Comparison of ENCODE assay signal across 24 cellular contexts in genomic region chr13:33796095-33796494, GRCh38.
"Had no signal": no experiment of that assay in that cellular context is flagged by ENCODE, and none has a peak within 500 bp of the region (broad histone marks: within the 10 kb centered on the region; RNA-seq: fewer than 3 reads in every experiment).

No MANE protein-coding gene starts in this region.

- FAIRE-seq: kidney, pancreas, small intestine, urothelium cell line had no signal

- H3K27ac ChIP-seq: left lung, lower lobe of right lung, pancreas, prostate gland, spleen, suprapubic skin, thoracic aorta, tibial artery, upper lobe of right lung had no signal

- H3K36me3 ChIP-seq: left lung, lower lobe of right lung, pancreas, prostate gland, sigmoid colon, spleen, suprapubic skin, thoracic aorta, tibial artery, upper lobe of right lung had no signal

- H3K4me1 ChIP-seq: pancreas, prostate gland, upper lobe of right lung had no signal

- DNase-seq: hippocampal formation; left colon; left lung; lower lobe of right lung; mesenchymal stem cell; naive thymus-derived CD8-positive, alpha-beta T cell; nucleus accumbens; pancreas; retina; right cardiac atrium; sigmoid colon; small intestine; spleen; stimulated activated CD4-positive, alpha-beta T cell treated with anti-CD3 and anti-CD28 coated beads, Interleukin-4, amount 100 ng/mL, for 24 hours; stimulated activated naive CD4-positive, alpha-beta T cell; tibial artery; trophoblast cell; upper lobe of right lung had no signal

- ATAC-seq: left colon; left lung; lower lobe of right lung; naive thymus-derived CD8-positive, alpha-beta T cell; pancreas; right cardiac atrium; stimulated activated effector memory CD8-positive, alpha-beta T cell treated with anti-CD3 and anti-CD28 coated beads, Interleukin-12 subunit alpha, Interleukin-12 subunit beta, amount 100 ng/mL, for 72 hours; upper lobe of right lung had no signal

- H3K9me3 ChIP-seq: left lung, lower lobe of right lung, pancreas, prostate gland, sigmoid colon, suprapubic skin, tibial artery, upper lobe of right lung had no signal

- H3K27me3 ChIP-seq: left lung, pancreas, sigmoid colon, spleen, suprapubic skin, tibial artery, upper lobe of right lung had no signal

- H3K4me3 ChIP-seq: left lung, lower lobe of right lung, pancreas, prostate gland, sigmoid colon, spleen, suprapubic skin, thoracic aorta, tibial artery, upper lobe of right lung had no signal
